Comparison of ENCODE assay signal across 22 cellular contexts in the genomic region with DNA sequence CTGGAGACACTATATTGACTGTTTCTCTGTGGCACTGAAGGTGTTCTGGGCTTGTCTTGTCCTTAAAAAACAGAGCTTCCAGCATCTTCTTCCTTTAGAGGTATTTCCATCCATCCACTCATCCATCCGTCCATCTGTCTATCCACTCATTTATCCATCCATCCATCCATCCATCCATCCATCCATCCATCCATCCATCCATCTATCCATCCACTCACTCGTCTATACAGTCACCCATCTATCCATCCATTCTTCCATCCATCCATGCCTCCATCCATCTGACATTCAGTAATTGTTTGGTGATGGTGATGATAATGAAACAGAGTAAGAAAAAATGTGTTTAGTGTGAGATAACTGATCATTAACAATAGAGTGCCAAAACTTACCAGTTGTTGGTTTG.
"Had no signal": no experiment of that assay in that cellular context is flagged by ENCODE, and none has a peak within 500 bp of the region (broad histone marks: within the 10 kb centered on the region; RNA-seq: fewer than 3 reads in every experiment).

No MANE protein-coding gene starts in this region.

- H3K36me3 ChIP-seq: colonic mucosa, esophagus muscularis mucosa, esophagus squamous epithelium, gastrocnemius medialis, gastroesophageal sphincter, heart left ventricle, heart right ventricle had no signal

- H3K27me3 ChIP-seq: colonic mucosa, foreskin keratinocyte had no signal

- H3K4me3 ChIP-seq: colonic mucosa, coronary artery, dorsolateral prefrontal cortex, esophagus muscularis mucosa, esophagus squamous epithelium, gastrocnemius medialis, gastroesophageal sphincter, heart left ventricle, heart right ventricle had no signal

- H3K9me3 ChIP-seq: colonic mucosa, esophagus squamous epithelium, gastrocnemius medialis, gastroesophageal sphincter had no signal

- DNase-seq: colonic mucosa; cortex of kidney; dermis blood vessel endothelial cell; dorsolateral prefrontal cortex; effector CD4-positive, alpha-beta T cell; effector CD8-positive, alpha-beta T cell; effector memory CD4-positive, alpha-beta T cell; effector memory CD8-positive, alpha-beta T cell; erythroblast; esophagus squamous epithelium; foreskin fibroblast; foreskin keratinocyte; foreskin melanocyte; gastrocnemius medialis; glutamatergic neuron; heart left ventricle; heart right ventricle had no signal

- ATAC-seq: effector memory CD8-positive, alpha-beta T cell; esophagus mucosa; foreskin keratinocyte; gastrocnemius medialis; gastroesophageal sphincter; heart left ventricle; heart right ventricle had no signal

- H3K27ac ChIP-seq: colonic mucosa, coronary artery, dorsolateral prefrontal cortex, epithelial cell of prostate, esophagus muscularis mucosa, esophagus squamous epithelium, foreskin keratinocyte, gastrocnemius medialis, gastroesophageal sphincter, heart left ventricle, heart right ventricle had no signal

- H3K4me1 ChIP-seq: colonic mucosa, esophagus muscularis mucosa, esophagus squamous epithelium, gastrocnemius medialis, gastroesophageal sphincter, heart left ventricle had no signal
